ENCODE assay signal across 13 cellular contexts in genomic region chr1:199311478-199312242, GRCh38.
"Had no signal": no experiment of that assay in that cellular context is flagged by ENCODE, and none has a peak within 500 bp of the region (broad histone marks: within the 10 kb centered on the region; RNA-seq: fewer than 3 reads in every experiment).

No MANE protein-coding gene starts in this region.

- H3K27ac ChIP-seq: brain microvascular endothelial cell, left lung, ovary, stomach, thoracic aorta had no signal

- H3K9me3 ChIP-seq: left lung, ovary, stomach, thoracic aorta had no signal

- DNase-seq: activated CD4-positive, alpha-beta T cell treated with anti-CD3 and anti-CD28 coated beads, Interleukin-2, amount 10 ng/mL, durations not matched to agents 24 days and 14 days; activated naive CD4-positive, alpha-beta T cell treated with anti-CD3 and anti-CD28 coated beads, Interleukin-2, amount 50 U/mL, for 16 hours; activated T-cell treated with anti-CD3 and anti-CD28 coated beads for 4 hours; amniotic stem cell; brain microvascular endothelial cell; left lung; ovary; retina; stomach; T-helper 1 cell had no signal

- H3K36me3 ChIP-seq: brain microvascular endothelial cell, left lung, ovary, stomach, thoracic aorta had no signal

- H3K27me3 ChIP-seq: brain microvascular endothelial cell, left lung, ovary, stomach had no signal

- H3K4me3 ChIP-seq: left lung, ovary, stomach, thoracic aorta had no signal

- FAIRE-seq: keratinocyte had no signal

- ATAC-seq: esophagus mucosa, left lung had no signal

- H3K4me1 ChIP-seq: left lung, stomach had no signal
